Comparison of ENCODE assay signal across 8 cellular contexts in the genomic region with DNA sequence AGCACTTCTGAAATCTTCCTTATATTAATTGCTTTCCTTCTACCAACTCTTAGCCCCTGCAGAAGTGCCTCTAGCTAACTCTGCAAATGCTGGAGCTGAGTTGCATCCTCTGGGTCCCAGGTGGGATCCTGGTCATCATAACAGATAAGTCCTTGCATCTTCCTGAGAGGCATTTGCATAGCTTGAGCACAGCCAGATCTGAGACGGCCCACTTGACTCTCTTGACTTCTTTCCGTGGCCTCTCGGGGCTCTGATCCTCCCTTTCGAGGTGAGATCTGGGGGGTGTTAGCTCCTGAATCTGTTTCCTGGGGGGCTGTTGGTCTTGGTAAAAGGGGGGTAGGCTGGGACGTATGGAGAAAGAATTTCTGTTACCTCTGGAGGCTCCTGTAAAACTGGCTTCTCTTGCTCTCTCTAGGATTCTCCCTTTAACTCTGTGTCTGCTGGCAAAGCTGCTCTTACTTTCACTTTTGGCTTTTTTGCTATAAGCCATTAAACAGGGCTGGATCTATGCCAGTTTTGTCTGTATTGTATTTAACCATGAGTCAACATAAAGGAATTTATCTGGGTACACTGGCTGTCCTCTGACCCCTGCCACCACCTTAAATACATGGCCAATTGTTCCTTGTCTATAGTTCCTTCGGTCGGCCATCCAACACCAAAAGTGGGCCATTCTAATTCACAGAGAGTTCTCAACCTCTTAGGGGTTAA.
DNase-seq lines count a peak whose midpoint lies in the region; ATAC-seq and TF ChIP-seq lines count a peak whose summit lies in the region.

No MANE protein-coding gene starts in this region.

- H3K4me3 ChIP-seq in Panc1 (ENCODE audit: low read depth in 2 of 2, low read length in 2 of 2) (peak overlapping the region; percentile 39 to 63), fibroblast of pulmonary artery (replicated peaks; ENCODE audit: low read depth, low read length) (peak overlapping the region; percentile 52), skeletal muscle cell (ENCODE audit: low read depth, low read length) (peak overlapping the region; percentile 43)

- TF ChIP-seq CTCF in Panc1 (IDR thresholded peaks at IDR 0.05): no peak
- no peak for TF ChIP-seq CTCF in fibroblast of pulmonary artery (IDR thresholded peaks at IDR 0.05; ENCODE audit: low read length, missing control alignments)
- TF ChIP-seq CTCF in chondrocyte (IDR thresholded peaks at IDR 0.05): no peak
- TF ChIP-seq CTCF in mesothelial cell of epicardium (IDR thresholded peaks at IDR 0.05; ENCODE audit: unreplicated experiment): no peak

- peaks cover 18% of the 10 kb centered on the region for H3K4me1 ChIP-seq in Panc1 (ENCODE audit: control insufficient read depth, insufficient read depth, low read length)

- intact Hi-C loops in Panc1 (cut with micrococcal nuclease; ENCODE audit: unreplicated experiment): no loop called here

- H3K27ac Mint-ChIP-seq in chondrocyte (ENCODE audit: unreplicated experiment) (no peak overlapping the region), mesothelial cell of epicardium (no peak overlapping the region)

- no TSS peak for BruUV-seq in Panc1 (replicated peaks; lab: Mats Ljungman, UMichigan)

- in situ Hi-C loops in Panc1 (cut with HindIII; ENCODE audit: low pct_unique_long_range_greater_than_20kb, low sequenced_read_pairs): no loop called here

- CTCF ChIA-PET in Panc1 (lab: Charles Lee): no interaction called here

- H3K4me1 Mint-ChIP-seq in chondrocyte (ENCODE audit: low read depth) (no peaks in the 10 kb centered on the region), mesothelial cell of epicardium (peaks cover 4% of the 10 kb centered on the region)

- peaks cover 10% of the 10 kb centered on the region for H3K27me3 Mint-ChIP-seq in chondrocyte (ENCODE audit: low read depth)
- H3K27me3 Mint-ChIP-seq in mesothelial cell of epicardium (ENCODE audit: low read depth): peaks cover 7% of the 10 kb centered on the region

- H3K27me3 ChIP-seq in Panc1 (ENCODE audit: control insufficient read depth, insufficient read depth, low read length): no peaks in the 10 kb centered on the region

- peak overlapping the region; percentile 68 for H3K27ac ChIP-seq in Panc1 (ENCODE audit: low read length)

- H3K9me3 Mint-ChIP-seq in chondrocyte (ENCODE audit: low read depth) (no peaks in the 10 kb centered on the region), mesothelial cell of epicardium (no peaks in the 10 kb centered on the region)

- H3K4me3 Mint-ChIP-seq in chondrocyte (ENCODE audit: unreplicated experiment): no peak overlapping the region
- H3K4me3 Mint-ChIP-seq in mesothelial cell of epicardium: no peak overlapping the region

- no peaks in the 10 kb centered on the region for H3K36me3 ChIP-seq in Panc1 (ENCODE audit: control insufficient read depth, insufficient read depth, low read length)

- no peaks in the 10 kb centered on the region for H3K36me3 Mint-ChIP-seq in chondrocyte (ENCODE audit: low read depth)
- no peaks in the 10 kb centered on the region for H3K36me3 Mint-ChIP-seq in mesothelial cell of epicardium

- no peaks in the 10 kb centered on the region for H3K9me3 ChIP-seq in Panc1 (ENCODE audit: control insufficient read depth, insufficient read depth, low read depth, low read length)

- POLR2A ChIA-PET in Panc1 (lab: Charles Lee): interaction anchor here (0.6 to 0.7 kb wide), 2 partner anchors 70 to 177 kb away, joined by 3 to 14 read pairs; no protein-coding TSS in a partner anchor

- DNase-seq in Panc1 (ENCODE audit: low read depth, low spot score) (no peak), fibroblast of pulmonary artery (ENCODE audit: low read depth) (peak; percentile 84), skeletal muscle cell (ENCODE audit: low read depth) (peak; percentile 29), chondrocyte (ENCODE audit: low spot score) (no peak), mesothelial cell of epicardium (ENCODE audit: low spot score in 2 of 2, unreplicated experiment in 2 of 2) (no peak)
- no peak for DNase-seq in stimulated activated CD8-positive, alpha-beta memory T cell treated with anti-CD3 and anti-CD28 coated beads, Interleukin-4, amount 100 ng/mL, for 48 hours

- ATAC-seq in GM18517 (IDR thresholded peaks at IDR 0.05; ENCODE audit: unreplicated experiment): peak; percentile 55
- peak; percentile 60 for ATAC-seq in HG02642 (IDR thresholded peaks at IDR 0.05; ENCODE audit: poor library complexity, unreplicated experiment)
- ATAC-seq in Panc1: peak; percentile 80

Comparison
In these comparisons a context has a peak if more than half of its experiments do, and no peak if none do; other contexts are left out.
1. DNase-seq: peak in fibroblast of pulmonary artery (single experiment) and skeletal muscle cell (single experiment); none in Panc1 (single experiment), chondrocyte (single experiment), stimulated activated CD8-positive, alpha-beta memory T cell treated with anti-CD3 and anti-CD28 coated beads, Interleukin-4, amount 100 ng/mL, for 48 hours (single experiment) and mesothelial cell of epicardium (0 of 2).
2. Peak in every context shown above with its lines, with median percentiles within 50 percentile points of each other: ATAC-seq and H3K4me3 ChIP-seq.